Comparison of ENCODE assay signal across 10 cellular contexts in genomic region chr11:86292912-86293606, GRCh38. TPM values are rescaled to one million over a fixed set of nuclear protein-coding genes. Genes with fewer than 3 reads are reported as not detected.
DNase-seq lines count a peak whose midpoint lies in the region; ATAC-seq and TF ChIP-seq lines count a peak whose summit lies in the region.
"Had no signal": no experiment of that assay in that cellular context is flagged by ENCODE, and none has a peak within 500 bp of the region (broad histone marks: within the 10 kb centered on the region; RNA-seq: fewer than 3 reads in every experiment).

No MANE protein-coding gene starts in this region.

- intact Hi-C loops in cardiac septum (cut with DNase I) = loop anchor here (5.0 kb wide), 1 partner anchor 351 kb away; no protein-coding TSS in a partner anchor

- DNase-seq in GM13976 (ENCODE audit: low spot score) (peak; percentile 32), MG63 (no peak), A172 (ENCODE audit: low spot score) (no peak), GM19238 (ENCODE audit: insufficient read length, low spot score) (no peak), cardiac septum (ENCODE audit: low spot score) (no peak)
- peak; percentile 18 for DNase-seq in activated effector memory CD4-positive, alpha-beta T cell treated with Interleukin-2 at 50 U/mL for 16 hours
- DNase-seq: NCI-H2227 treated with DMSO at 0.1 percent for 48 hours, posterior cingulate gyrus had no signal

- ATAC-seq in GM19467 (IDR thresholded peaks at IDR 0.05; ENCODE audit: unreplicated experiment) (peak; percentile 50), HG03103 (IDR thresholded peaks at IDR 0.05; ENCODE audit: low read depth, unreplicated experiment) (peak; percentile 62)

- no peak overlapping the region for H3K4me3 ChIP-seq in MG63

- H3K36me3 ChIP-seq in MG63 = no peaks in the 10 kb centered on the region

- no peaks in the 10 kb centered on the region for H3K27me3 ChIP-seq in MG63

- TF ChIP-seq CTCF in GM13976 (IDR thresholded peaks at IDR 0.05; ENCODE audit: borderline replicate concordance, control extremely low read depth, extremely low read depth, insufficient read depth, missing control alignments) = no peak

- in situ Hi-C loops in GM13976 (cut with MboI; ENCODE audit: low sequenced_read_pairs, unreplicated experiment) = no loop called here

- H3K9me3 ChIP-seq in MG63 = no peaks in the 10 kb centered on the region

RNA-seq across cellular contexts. Expression of gene HIKESHI, which starts 9.0 kb away (rescaled TPM):
- 85.1 and 88.4 TPM in 2 replicates for total RNA-seq in MG63 (2014; rRNA removed; shearing (Covaris generic); ENCODE audit: low replicate concordance)
- total RNA-seq in A172 (2014; rRNA removed; shearing (Covaris generic)) = 90.4 and 106 TPM in 2 replicates
- 37.4 TPM for total RNA-seq in cardiac septum

RNA-seq across cellular contexts. Expression of gene EED, which starts 48.5 kb away (rescaled TPM):
- total RNA-seq in MG63 (2014; rRNA removed; shearing (Covaris generic); ENCODE audit: low replicate concordance) = 18.6 and 39.0 TPM in 2 replicates
- 35.1 and 36.7 TPM in 2 replicates for total RNA-seq in A172 (2014; rRNA removed; shearing (Covaris generic))
- total RNA-seq in cardiac septum = 12.0 TPM

Comparison
In these comparisons a context has a peak if more than half of its experiments do, and no peak if none do; other contexts are left out.
1. DNase-seq: peak in GM13976 (single experiment) and activated effector memory CD4-positive, alpha-beta T cell treated with Interleukin-2 at 50 U/mL for 16 hours (single experiment); none in MG63 (single experiment), A172 (single experiment), GM19238 (single experiment) and cardiac septum (single experiment).